In genomic region chr7:63042730-63043511, GRCh38 we compare ENCODE assay signal across 19 cellular contexts.
"Had no signal": no experiment of that assay in that cellular context is flagged by ENCODE, and none has a peak within 500 bp of the region (broad histone marks: within the 10 kb centered on the region; RNA-seq: fewer than 3 reads in every experiment).

No MANE protein-coding gene starts in this region.

- DNase-seq: activated CD4-positive, alpha-beta memory T cell treated with anti-CD3 and anti-CD28 coated beads for 36 hours; activated CD4-positive, alpha-beta T cell treated with anti-CD3 and anti-CD28 coated beads for 36 hours; activated CD4-positive, alpha-beta T cell treated with anti-CD3 and anti-CD28 coated beads, Interleukin-2, amount 10 ng/mL, durations not matched to agents 24 days and 14 days; activated CD4-positive, CD25-positive, alpha-beta regulatory T cell; activated CD4-positive, CD25-positive, alpha-beta regulatory T cell treated with anti-CD3 and anti-CD28 coated beads, Interleukin-2, amount 50 U/mL, for 72 hours; activated CD8-positive, alpha-beta T cell treated with anti-CD3 and anti-CD28 coated beads, Interleukin-2, amount 10 ng/mL, durations not matched to agents 7 days and 5 days; activated effector memory CD4-positive, alpha-beta T cell treated with Interleukin-2 at 50 U/mL for 16 hours; activated naive CD4-positive, alpha-beta T cell treated with anti-CD3 and anti-CD28 coated beads for 36 hours; activated naive CD8-positive, alpha-beta T cell treated with anti-CD3 and anti-CD28 coated beads for 36 hours; activated naive CD8-positive, alpha-beta T cell treated with anti-CD3 and anti-CD28 coated beads, Interleukin-2, amount 50 U/mL, for 24 hours; activated T-cell treated with anti-CD3 and anti-CD28 coated beads, Interleukin-2, amount 50 U/mL, for 4 hours; adrenal gland; cortex of kidney; effector CD8-positive, alpha-beta T cell; esophagus squamous epithelium; foreskin melanocyte; T-helper 2 cell had no signal

- ATAC-seq: activated CD4-positive, alpha-beta T cell treated with anti-CD3 and anti-CD28 coated beads for 36 hours; activated CD8-positive, alpha-beta T cell treated with anti-CD3 and anti-CD28 coated beads, Interleukin-2, amount 10 ng/mL, durations not matched to agents 7 days and 5 days; activated naive CD8-positive, alpha-beta T cell treated with anti-CD3 and anti-CD28 coated beads, Interleukin-2, amount 50 U/mL, for 24 hours; activated T-cell treated with anti-CD3 and anti-CD28 coated beads, Interleukin-2, amount 50 U/mL, for 4 hours; activated T-helper 17 cell treated with anti-CD3 and anti-CD28 coated beads, Interleukin-2, amount 50 U/mL, for 72 hours; gastroesophageal sphincter had no signal
